22 cellular contexts compared by ENCODE assay signal in genomic region chr9:7211657-7212056, GRCh38.
DNase-seq lines count a peak whose midpoint lies in the region; ATAC-seq, FAIRE-seq and TF ChIP-seq lines count a peak whose summit lies in the region.
"Had no signal": no experiment of that assay in that cellular context is flagged by ENCODE, and none has a peak within 500 bp of the region (broad histone marks: within the 10 kb centered on the region; RNA-seq: fewer than 3 reads in every experiment).

No MANE protein-coding gene starts in this region.

- no peak overlapping the region for H2BK5ac ChIP-seq in neuronal stem cell (ENCODE audit: low read length)

- H3K9me3 Mint-ChIP-seq in HFFc6: no peaks in the 10 kb centered on the region
- H3K9me3 Mint-ChIP-seq in astrocyte (ENCODE audit: unreplicated experiment): peaks cover 3% of the 10 kb centered on the region
- H3K9me3 Mint-ChIP-seq: CD4-positive, alpha-beta T cell had no signal

- no peak overlapping the region for H3K23ac ChIP-seq in neuronal stem cell (ENCODE audit: low read depth, low read length, poor library complexity)

- WGBS in neuronal stem cell (ENCODE audit: extremely low coverage in 2 of 2, insufficient read length in 2 of 2, insufficient replicate concordance in 1 of 2), 2 donors: no CpG with 5 or more reads among the region's 3 CpGs

- H3K4me2 ChIP-seq in astrocyte (ENCODE audit: low read length) (peak overlapping the region; percentile 62), neuronal stem cell (ENCODE audit: insufficient read depth, low read length, poor library complexity, severe bottlenecking) (no peak overlapping the region)
- H3K4me2 ChIP-seq: BLaER1 treated with 17β-estradiol and CSF1 and Interleukin-3, amounts not matched to agents 10 nM and 100 nM had no signal

- H3K4me3 ChIP-seq in astrocyte (ENCODE audit: insufficient read depth, low read depth, low read length): no peak overlapping the region
- no peak overlapping the region for H3K4me3 ChIP-seq in neuronal stem cell (ENCODE audit: low read length in 2 of 2)
- no peak overlapping the region for H3K4me3 ChIP-seq in uterus
- H3K4me3 ChIP-seq: BLaER1 treated with 17β-estradiol and CSF1 and Interleukin-3, amounts not matched to agents 10 nM and 100 nM; K562 had no signal

- no peak for TF ChIP-seq POLR2A in uterus (IDR thresholded peaks at IDR 0.05)

- H3K4me1 ChIP-seq in astrocyte (ENCODE audit: insufficient read depth, low read length): peaks cover 2% of the 10 kb centered on the region
- H3K4me1 ChIP-seq in neuronal stem cell (ENCODE audit: control insufficient read depth in 2 of 2, insufficient read depth in 1 of 2, low read depth in 1 of 2, low read length in 2 of 2): peaks cover 7 to 16% of the 10 kb centered on the region in 2 donors
- no peaks in the 10 kb centered on the region for H3K4me1 ChIP-seq in uterus

- H3K36me3 ChIP-seq in astrocyte (ENCODE audit: insufficient read depth, low read length): no peaks in the 10 kb centered on the region
- H3K36me3 ChIP-seq in neuronal stem cell (replicated peaks in 1 of 2; ENCODE audit: control insufficient read depth in 2 of 2, insufficient read depth in 2 of 2, low read length in 2 of 2): no peaks in the 10 kb centered on the region
- H3K36me3 ChIP-seq in uterus: no peaks in the 10 kb centered on the region
- H3K36me3 ChIP-seq: BLaER1 treated with 17β-estradiol and CSF1 and Interleukin-3, amounts not matched to agents 10 nM and 100 nM had no signal

- H3K27ac Mint-ChIP-seq in HFFc6 (no peak overlapping the region), astrocyte (ENCODE audit: unreplicated experiment) (no peak overlapping the region)
- H3K27ac Mint-ChIP-seq: CD4-positive, alpha-beta T cell had no signal

- H3K79me2 ChIP-seq in astrocyte (ENCODE audit: insufficient read depth, low read length): no peaks in the 10 kb centered on the region

- H2BK15ac ChIP-seq in neuronal stem cell (ENCODE audit: low read length): no peak overlapping the region

- no peak overlapping the region for H2BK120ac ChIP-seq in neuronal stem cell (ENCODE audit: low read depth, low read length)

- no peak overlapping the region for H2AK5ac ChIP-seq in neuronal stem cell (ENCODE audit: low read depth, low read length)

- peaks cover 5% of the 10 kb centered on the region; the same call in 1 of the 2 replicates for H3K27me3 Mint-ChIP-seq in HFFc6 (ENCODE audit: insufficient read depth)
- peaks cover 13% of the 10 kb centered on the region for H3K27me3 Mint-ChIP-seq in astrocyte (ENCODE audit: low read depth, unreplicated experiment)
- H3K27me3 Mint-ChIP-seq: CD4-positive, alpha-beta T cell had no signal

- no peak for DNase-seq in HFFc6
- DNase-seq in astrocyte (ENCODE audit: low read depth): no peak
- peak; percentile 35 for DNase-seq in iPS DF 19.7 (ENCODE audit: low read depth, low spot score)
- DNase-seq in neuronal stem cell (ENCODE audit: low spot score): no peak
- no peak for DNase-seq in KG1 (lab: John Stamatoyannopoulos, UW)
- DNase-seq in central memory CD4-positive, alpha-beta T cell: no peak
- no peak for DNase-seq in uterus
- DNase-seq: CD4-positive, alpha-beta T cell; MV-4-11; NCI-H1436 treated with DMSO at 0.1 percent for 48 hours; NCI-H187 treated with DMSO at 0.1 percent for 48 hours; NCI-H2171 treated with DMSO at 0.1 percent for 48 hours; NCI-H524; NCI-H748 treated with DMSO at 0.1 percent for 48 hours; SK-N-SH had no signal

- no peak overlapping the region for H3K14ac ChIP-seq in neuronal stem cell (ENCODE audit: low read length)

- intact Hi-C loops in uterus (cut with DNase I; ENCODE audit: low total_unique reads): no loop called here

- no peak overlapping the region for H3K9ac ChIP-seq in astrocyte (ENCODE audit: low read length)
- H3K9ac ChIP-seq in neuronal stem cell (ENCODE audit: low read depth, low read length, poor library complexity): no peak overlapping the region
- H3K9ac ChIP-seq: BLaER1 treated with 17β-estradiol and CSF1 and Interleukin-3, amounts not matched to agents 10 nM and 100 nM; SK-N-SH had no signal

- ATAC-seq in GM19467 (IDR thresholded peaks at IDR 0.05; ENCODE audit: unreplicated experiment): no peak
- ATAC-seq: HCT116, K562 had no signal

- H3K27me3 ChIP-seq in astrocyte (ENCODE audit: insufficient read depth, low read length) (no peaks in the 10 kb centered on the region), neuronal stem cell (ENCODE audit: control insufficient read depth in 3 of 3, insufficient read depth in 3 of 3, low read depth in 1 of 3, low read length in 3 of 3) (no peaks in the 10 kb centered on the region), uterus (no peaks in the 10 kb centered on the region)

- no peaks in the 10 kb centered on the region for H4K20me1 ChIP-seq in astrocyte (ENCODE audit: insufficient read depth, low read length)
- H4K20me1 ChIP-seq: BLaER1 treated with 17β-estradiol and CSF1 and Interleukin-3, amounts not matched to agents 10 nM and 100 nM had no signal

- H3K9me3 ChIP-seq in astrocyte (ENCODE audit: insufficient read depth, low read depth, low read length) (no peaks in the 10 kb centered on the region), neuronal stem cell (replicated peaks in 1 of 2; ENCODE audit: control insufficient read depth in 2 of 2, insufficient read depth in 1 of 2, low read depth in 1 of 2, low read length in 2 of 2) (no peaks in the 10 kb centered on the region), uterus (no peaks in the 10 kb centered on the region)
- H3K9me3 ChIP-seq: BLaER1 treated with 17β-estradiol and CSF1 and Interleukin-3, amounts not matched to agents 10 nM and 100 nM; SK-N-SH had no signal

- no peak overlapping the region for H3K27ac ChIP-seq in astrocyte (ENCODE audit: low read depth, low read length)
- H3K27ac ChIP-seq in neuronal stem cell (replicated peaks; ENCODE audit: low read length): no peak overlapping the region
- no peak overlapping the region for H3K27ac ChIP-seq in uterus
- H3K27ac ChIP-seq: BLaER1 treated with 17β-estradiol and CSF1 and Interleukin-3, amounts not matched to agents 10 nM and 100 nM had no signal

- H3K79me1 ChIP-seq in neuronal stem cell (ENCODE audit: low read depth, low read length): no peaks in the 10 kb centered on the region

- no peaks in the 10 kb centered on the region; the same call in 1 of the 2 replicates for H3K4me1 Mint-ChIP-seq in HFFc6 (ENCODE audit: low read depth)
- peaks cover 7% of the 10 kb centered on the region for H3K4me1 Mint-ChIP-seq in astrocyte (ENCODE audit: low read depth, unreplicated experiment)

- no peak overlapping the region for H4K91ac ChIP-seq in neuronal stem cell (ENCODE audit: low read depth, low read length, poor library complexity)

- no peak overlapping the region for H2BK12ac ChIP-seq in neuronal stem cell (ENCODE audit: low read length)

- no peak for FAIRE-seq in astrocyte (lab: Jason Lieb, UNC)
- FAIRE-seq: A204.1, D721Med, K562, RCC 7860 had no signal

- H2AFZ ChIP-seq in astrocyte (ENCODE audit: low read depth, low read length): no peak overlapping the region
- H2AFZ ChIP-seq in neuronal stem cell (ENCODE audit: low read length): peak overlapping the region; percentile 69

- H4K8ac ChIP-seq in neuronal stem cell (ENCODE audit: low read depth, low read length): no peak overlapping the region

- H3K18ac ChIP-seq in neuronal stem cell (ENCODE audit: low read length): no peak overlapping the region

- H3K4me3 Mint-ChIP-seq in HFFc6: peak overlapping the region; percentile 46; the same call in 1 of the 2 replicates
- H3K4me3 Mint-ChIP-seq in astrocyte (ENCODE audit: unreplicated experiment): no peak overlapping the region
- H3K4me3 Mint-ChIP-seq: CD4-positive, alpha-beta T cell had no signal

- no peak overlapping the region for H3K4ac ChIP-seq in neuronal stem cell (ENCODE audit: low read length)

- no peaks in the 10 kb centered on the region for H3K36me3 Mint-ChIP-seq in HFFc6 (ENCODE audit: low read depth)
- no peaks in the 10 kb centered on the region for H3K36me3 Mint-ChIP-seq in astrocyte (ENCODE audit: low read depth, unreplicated experiment)

- TF ChIP-seq CTCF in HFFc6 (IDR thresholded peaks at IDR 0.05) (no peak), astrocyte (IDR thresholded peaks at IDR 0.05; ENCODE audit: insufficient read depth, low read depth, low read length) (no peak), uterus (IDR thresholded peaks at IDR 0.05) (no peak)
